ENCODE assay signal across 8 cellular contexts in the genomic region with DNA sequence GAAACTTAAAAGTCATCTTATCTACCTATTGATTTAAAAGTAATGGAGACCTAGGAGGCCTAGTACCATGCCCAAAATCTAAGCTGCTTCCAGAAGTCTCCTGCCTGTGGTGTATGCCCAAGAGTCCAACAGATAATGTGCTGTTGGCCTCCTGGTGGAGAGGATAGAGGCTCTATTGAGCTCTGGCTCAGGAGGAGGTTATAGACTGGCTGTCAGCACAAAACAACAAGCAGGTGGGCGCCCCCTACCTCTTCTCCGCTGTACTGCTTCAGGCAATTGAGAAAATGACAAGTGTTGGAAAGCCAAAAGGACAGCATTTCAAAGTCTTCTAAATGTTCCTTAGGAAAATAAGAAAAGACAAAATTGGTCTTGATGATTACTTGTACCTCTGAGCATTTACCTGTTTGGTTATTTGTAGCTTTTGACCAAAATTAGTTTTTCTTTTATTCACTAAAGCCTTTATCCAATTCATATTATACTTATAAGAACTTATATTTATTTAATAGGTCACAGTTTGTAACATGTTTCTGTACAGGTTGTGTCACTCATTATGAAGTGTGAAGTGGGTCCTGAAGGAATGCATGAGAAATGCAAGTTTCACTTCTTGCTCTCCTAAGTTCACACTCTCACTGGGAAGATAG. TPM values are rescaled to one million over a fixed set of nuclear protein-coding genes. Genes with fewer than 3 reads are reported as not detected.
DNase-seq lines count a peak whose midpoint lies in the region; ATAC-seq, FAIRE-seq and TF ChIP-seq lines count a peak whose summit lies in the region.

No MANE protein-coding gene starts in this region.

- no TSS peak for BruUV-seq in Caco-2 (replicated peaks; lab: Mats Ljungman, UMichigan)

- H3K4me3 ChIP-seq in Caco-2 (ENCODE audit: low read depth, low read length) (no peak overlapping the region), retinal pigment epithelial cell (ENCODE audit: low read length) (no peak overlapping the region)

- CTCF ChIA-PET in Caco-2 (lab: Charles Lee), result interaction anchor here (0.5 to 1.8 kb wide), 19 partner anchors 9 to 1160 kb away, joined by 3 to 45 read pairs (median 5); partner anchors contain the start of gene LEO1

- peaks cover 47% of the 10 kb centered on the region for H3K36me3 Mint-ChIP-seq in Caco-2 (ENCODE audit: insufficient read depth, unreplicated experiment)

- POLR2A ChIA-PET in Caco-2 (lab: Charles Lee), result no interaction called here

- FAIRE-seq in HTR-8/SVneo (lab: Jason Lieb, UNC), result no peak

- no peaks in the 10 kb centered on the region for H3K27me3 Mint-ChIP-seq in Caco-2 (ENCODE audit: insufficient read depth, unreplicated experiment)

- H3K4me1 ChIP-seq in Caco-2, result no peaks in the 10 kb centered on the region

- H3K27me3 ChIP-seq in Caco-2 (replicated peaks; ENCODE audit: control insufficient read depth, insufficient read depth, low read length), result no peaks in the 10 kb centered on the region

- no peak overlapping the region for H3K4me3 Mint-ChIP-seq in Caco-2 (ENCODE audit: unreplicated experiment)

- peak; percentile 81 for ATAC-seq in GM19467 (IDR thresholded peaks at IDR 0.05; ENCODE audit: unreplicated experiment)
- ATAC-seq in HG03571 (IDR thresholded peaks at IDR 0.05; ENCODE audit: unreplicated experiment), result no peak

- intact Hi-C loops in Caco-2 (cut with micrococcal nuclease; ENCODE audit: unreplicated experiment), result loop anchor here (1.0 kb wide), 2 partner anchors 25 to 226 kb away; no protein-coding TSS in a partner anchor

- no peaks in the 10 kb centered on the region for H3K9me3 ChIP-seq in Caco-2

- H3K36me3 ChIP-seq in Caco-2 (ENCODE audit: control insufficient read depth, insufficient read depth, low read length), result peaks cover 2% of the 10 kb centered on the region

- TF ChIP-seq CTCF in Caco-2 (IDR thresholded peaks at IDR 0.05; ENCODE audit: insufficient read depth in 1 of 2, low read depth in 1 of 2, low read length in 1 of 2, severe bottlenecking in 1 of 2, unreplicated experiment in 1 of 2) (peak; percentile 75 to 82), retinal pigment epithelial cell (conservative IDR thresholded peaks at IDR 0.05; ENCODE audit: low read depth, low read length) (peak; percentile 85)

- no peak overlapping the region for H3K27ac Mint-ChIP-seq in Caco-2 (ENCODE audit: unreplicated experiment)

- H3K4me1 Mint-ChIP-seq in Caco-2 (ENCODE audit: low read depth, unreplicated experiment), result no peaks in the 10 kb centered on the region

- DNase-seq in Caco-2, result peak; percentile 76 to 83
- peak; percentile 59 for DNase-seq in HTR-8/SVneo (ENCODE audit: insufficient read length, low spot score)
- DNase-seq in SHP77 treated with DMSO at 0.1 percent for 48 hours (lab: John Stamatoyannopoulos, UW), result peak; percentile 24
- DNase-seq in activated effector memory CD4-positive, alpha-beta T cell treated with Interleukin-2 at 50 U/mL for 16 hours, result peak; percentile 59
- peak; percentile 36 for DNase-seq in glomerular endothelial cell (ENCODE audit: extremely low read depth, low read depth, low spot score)
- no peak for DNase-seq in retinal pigment epithelial cell (ENCODE audit: low read depth)

- no peaks in the 10 kb centered on the region for H3K9me3 Mint-ChIP-seq in Caco-2 (ENCODE audit: unreplicated experiment)

RNA-seq across cellular contexts. Expression of gene GNB5, which starts 17.2 kb away (rescaled TPM):
- total RNA-seq in Caco-2 (2022) (19.8 and 23.2 TPM in 2 replicates), glomerular endothelial cell (24.9 and 31.4 TPM in 2 replicates)
